In genomic region chr19:38233740-38234251, GRCh38 we compare ENCODE assay signal across 8 cellular contexts. TPM values are rescaled to one million over a fixed set of nuclear protein-coding genes. Genes with fewer than 3 reads are reported as not detected.
DNase-seq lines count a peak whose midpoint lies in the region; ATAC-seq, FAIRE-seq and TF ChIP-seq lines count a peak whose summit lies in the region.

No MANE protein-coding gene starts in this region.

- H3K4me1 Mint-ChIP-seq in activated CD4-positive, alpha-beta T cell treated with anti-CD3 and anti-CD28 coated beads, Interleukin-2, amount 10 ng/mL, durations not matched to agents 7 days and 5 days, result peaks cover 9% of the 10 kb centered on the region

- no peak for TF ChIP-seq POLR2A in GM12891 (IDR thresholded peaks at IDR 0.05; ENCODE audit: low read depth, low read length)

- no peaks in the 10 kb centered on the region for H3K9me3 Mint-ChIP-seq in activated CD4-positive, alpha-beta T cell treated with anti-CD3 and anti-CD28 coated beads, Interleukin-2, amount 10 ng/mL, durations not matched to agents 7 days and 5 days

- POLR2A ChIA-PET in activated CD4-positive, alpha-beta T cell treated with anti-CD3 and anti-CD28 coated beads, Interleukin-2, amount 10 ng/mL, durations not matched to agents 7 days and 5 days (lab: Charles Lee), result no interaction called here

- peak; percentile 74 for FAIRE-seq in GM12891 (lab: Jason Lieb, UNC)

- H3K27me3 Mint-ChIP-seq in activated CD4-positive, alpha-beta T cell treated with anti-CD3 and anti-CD28 coated beads, Interleukin-2, amount 10 ng/mL, durations not matched to agents 7 days and 5 days, result peaks cover 25% of the 10 kb centered on the region

- CTCF ChIA-PET in activated CD4-positive, alpha-beta T cell treated with anti-CD3 and anti-CD28 coated beads, Interleukin-2, amount 10 ng/mL, durations not matched to agents 7 days and 5 days (lab: Charles Lee), result interaction anchor here (0.7 to 2.2 kb wide), 7 partner anchors 8 to 756 kb away, joined by 3 to 10 read pairs (median 5); partner anchors contain the start of genes CATSPERG, GGN, KCNK6 and PSMD8

- no peak for ATAC-seq in HG02840 (IDR thresholded peaks at IDR 0.05; ENCODE audit: low FRiP score, unreplicated experiment)

- no peak overlapping the region for H3K27ac Mint-ChIP-seq in activated CD4-positive, alpha-beta T cell treated with anti-CD3 and anti-CD28 coated beads, Interleukin-2, amount 10 ng/mL, durations not matched to agents 7 days and 5 days

- no peak overlapping the region for H3K4me3 Mint-ChIP-seq in activated CD4-positive, alpha-beta T cell treated with anti-CD3 and anti-CD28 coated beads, Interleukin-2, amount 10 ng/mL, durations not matched to agents 7 days and 5 days

- H3K36me3 Mint-ChIP-seq in activated CD4-positive, alpha-beta T cell treated with anti-CD3 and anti-CD28 coated beads, Interleukin-2, amount 10 ng/mL, durations not matched to agents 7 days and 5 days (ENCODE audit: low read depth), result no peaks in the 10 kb centered on the region

- DNase-seq in A172 (ENCODE audit: low spot score) (peak; percentile 66), GM12891 (ENCODE audit: insufficient read length, low spot score) (peak; percentile 75), NCI-H510A (lab: John Stamatoyannopoulos, UW) (peak; percentile 36), dermis blood vessel endothelial cell (peak; percentile 87), lung microvascular endothelial cell (ENCODE audit: low read depth in 2 of 2) (peak; percentile 71 to 79)
- DNase-seq in activated CD4-positive, alpha-beta T cell treated with anti-CD3 and anti-CD28 coated beads, Interleukin-2, amount 10 ng/mL, durations not matched to agents 7 days and 5 days, result peak; percentile 80
- peak; percentile 60 to 64 for DNase-seq in stimulated activated CD8-positive, alpha-beta memory T cell treated with anti-CD3 and anti-CD28 coated beads, Interleukin-15, amount 100 ng/mL, for 48 hours (ENCODE audit: low read depth in 2 of 2)

TF ChIP-seq in GM12891, 5 proteins besides CTCF, POLR2A, EP300 and RAD21:
- TF ChIP-seq POLR2AphosphoS5 (IDR thresholded peaks at IDR 0.05; ENCODE audit: low read depth, low read length), result no peak

RNA-seq across cellular contexts. Expression of gene DPF1, which starts 9.8 kb away (rescaled TPM):
- total RNA-seq in A172 (2014; rRNA removed; shearing (Covaris generic)), result 6.4 and 19.2 TPM in 2 replicates
- polyA plus RNA-seq in GM12891 (2012; ENCODE audit: low read depth, missing spikeins), result 1.2 TPM
- total RNA-seq in activated CD4-positive, alpha-beta T cell treated with anti-CD3 and anti-CD28 coated beads, Interleukin-2, amount 10 ng/mL, durations not matched to agents 7 days and 5 days, result under 1 TPM; 0.12 to 0.20 TPM
- total RNA-seq in dermis blood vessel endothelial cell (0.34 and 0.47 TPM in 2 replicates), lung microvascular endothelial cell (under 0.01 and 0.22 TPM in 2 replicates)

RNA-seq across cellular contexts. Expression of gene PPP1R14A, which starts 22.4 kb away (rescaled TPM):
- not detected in 2 replicates for total RNA-seq in A172 (2014; rRNA removed; shearing (Covaris generic))
- 0.86 TPM for polyA plus RNA-seq in GM12891 (2012; ENCODE audit: low read depth, missing spikeins)
- total RNA-seq in activated CD4-positive, alpha-beta T cell treated with anti-CD3 and anti-CD28 coated beads, Interleukin-2, amount 10 ng/mL, durations not matched to agents 7 days and 5 days, result not detected
- 4.1 TPM in 2 replicates for total RNA-seq in dermis blood vessel endothelial cell
- 1.6 and 2.6 TPM in 2 replicates for total RNA-seq in lung microvascular endothelial cell

RNA-seq across cellular contexts. Expression of gene SPINT2, which starts 30.6 kb away (rescaled TPM):
- total RNA-seq in A172 (2014; rRNA removed; shearing (Covaris generic)), result 0.41 and 0.60 TPM in 2 replicates
- 47.7 TPM for polyA plus RNA-seq in GM12891 (2012; ENCODE audit: low read depth, missing spikeins)
- 1 to 10 TPM; 8.9 to 9.3 TPM for total RNA-seq in activated CD4-positive, alpha-beta T cell treated with anti-CD3 and anti-CD28 coated beads, Interleukin-2, amount 10 ng/mL, durations not matched to agents 7 days and 5 days
- total RNA-seq in dermis blood vessel endothelial cell (25.9 and 34.5 TPM in 2 replicates), lung microvascular endothelial cell (26.8 and 27.0 TPM in 2 replicates)

Comparison
In these comparisons a context has a peak if more than half of its experiments do, and no peak if none do; other contexts are left out.
1. DNase-seq: peak in every context shown above with its lines; median percentile 87 in dermis blood vessel endothelial cell; 80 in activated CD4-positive, alpha-beta T cell treated with anti-CD3 and anti-CD28 coated beads, Interleukin-2, amount 10 ng/mL, durations not matched to agents 7 days and 5 days; 75 in GM12891; 75 in lung microvascular endothelial cell; 66 in A172; 62 in stimulated activated CD8-positive, alpha-beta memory T cell treated with anti-CD3 and anti-CD28 coated beads, Interleukin-15, amount 100 ng/mL, for 48 hours; 36 in NCI-H510A.